8 cellular contexts compared by ENCODE assay signal in the genomic region with DNA sequence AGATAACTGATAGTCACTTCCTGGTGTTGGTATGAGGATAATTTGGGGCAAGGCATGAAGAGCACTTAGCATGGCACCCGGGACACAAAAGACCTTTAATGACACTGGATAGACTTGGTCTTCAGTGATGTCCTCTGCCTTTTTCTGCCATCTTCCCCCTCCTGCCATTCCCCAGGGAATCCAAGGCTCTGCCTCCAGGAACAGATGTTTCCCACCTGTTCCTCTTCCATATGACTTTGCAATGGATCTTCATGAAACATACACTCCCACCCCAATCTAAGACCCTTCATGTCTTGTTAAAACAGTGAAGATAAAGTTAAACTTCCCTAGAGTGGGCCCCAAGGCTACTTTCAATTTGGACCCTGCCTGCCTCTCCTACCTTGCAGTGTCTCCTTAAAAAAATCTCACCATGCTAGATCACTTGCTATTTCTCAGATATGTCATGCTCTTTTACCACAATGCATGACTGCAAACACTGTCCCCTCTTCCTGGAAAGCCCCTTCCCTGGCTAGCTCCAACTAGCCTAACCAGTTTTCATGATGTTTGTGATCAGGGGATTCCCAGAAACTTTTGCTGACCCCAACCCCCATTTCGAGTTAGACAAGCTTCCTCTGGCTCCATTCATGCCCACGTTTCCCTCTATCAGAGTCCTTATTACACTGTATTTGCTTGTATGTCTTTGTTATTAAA.
DNase-seq lines count a peak whose midpoint lies in the region; ATAC-seq and TF ChIP-seq lines count a peak whose summit lies in the region.
"Had no signal": no experiment of that assay in that cellular context is flagged by ENCODE, and none has a peak within 500 bp of the region (broad histone marks: within the 10 kb centered on the region; RNA-seq: fewer than 3 reads in every experiment).

No MANE protein-coding gene starts in this region.

- H3K9me3 Mint-ChIP-seq in naive B cell (peaks cover 0 to 3% (median 0%) of the 10 kb centered on the region in 7 donors), endothelial cell (ENCODE audit: unreplicated experiment) (no peaks in the 10 kb centered on the region)

- DNase-seq in naive B cell (no peak), endothelial cell (ENCODE audit: low spot score) (no peak), NCI-H1048 (lab: John Stamatoyannopoulos, UW) (no peak)
- DNase-seq: GDM1 had no signal

- H3K4me1 Mint-ChIP-seq in naive B cell (no peaks in the 10 kb centered on the region), endothelial cell (ENCODE audit: unreplicated experiment) (peaks cover 2% of the 10 kb centered on the region)

- H3K27me3 Mint-ChIP-seq in naive B cell = peaks cover 39 to 43% (median 42%) of the 10 kb centered on the region in 3 donors
- H3K27me3 Mint-ChIP-seq in endothelial cell (ENCODE audit: unreplicated experiment) = peaks cover 5% of the 10 kb centered on the region

- TF ChIP-seq CTCF in endothelial cell (IDR thresholded peaks at IDR 0.05; ENCODE audit: unreplicated experiment) = no peak

- ATAC-seq in GM18508 (IDR thresholded peaks at IDR 0.05; ENCODE audit: insufficient read depth, unreplicated experiment) (peak; percentile 64), GM21390 (IDR thresholded peaks at IDR 0.05; ENCODE audit: unreplicated experiment) (peak; percentile 67), HG03442 (IDR thresholded peaks at IDR 0.05; ENCODE audit: unreplicated experiment) (peak; percentile 71), naive B cell (ENCODE audit: low read depth in 2 of 2) (peak; percentile 16 to 23), GM21528 (IDR thresholded peaks at IDR 0.05; ENCODE audit: low FRiP score, unreplicated experiment) (no peak)

- no peak overlapping the region for H3K27ac Mint-ChIP-seq in naive B cell
- H3K27ac Mint-ChIP-seq in endothelial cell (ENCODE audit: unreplicated experiment) = no peak overlapping the region

- H3K4me3 Mint-ChIP-seq in naive B cell (peak overlapping the region in 1 of 8 donors; percentile 54), endothelial cell (ENCODE audit: unreplicated experiment) (no peak overlapping the region)

- H3K36me3 Mint-ChIP-seq in naive B cell (peaks cover 0 to 12% of the 10 kb centered on the region in 2 donors), endothelial cell (ENCODE audit: low read depth, unreplicated experiment) (no peaks in the 10 kb centered on the region)
